Comparison of ENCODE assay signal across 12 cellular contexts in genomic region chr1:37926061-37926924, GRCh38. TPM values are rescaled to one million over a fixed set of nuclear protein-coding genes. Genes with fewer than 3 reads are reported as not detected.
A peak's percentile ranks its signal among the peaks of the same experiment; 100 is the strongest.
DNase-seq lines count a peak whose midpoint lies in the region; ATAC-seq and TF ChIP-seq lines count a peak whose summit lies in the region.
"Had no signal": no experiment of that assay in that cellular context is flagged by ENCODE, and none has a peak within 500 bp of the region (broad histone marks: within the 10 kb centered on the region; RNA-seq: fewer than 3 reads in every experiment).

No MANE protein-coding gene starts in this region.

- H3K27ac Mint-ChIP-seq in activated CD4-positive, alpha-beta T cell treated with anti-CD3 and anti-CD28 coated beads for 36 hours, result peak overlapping the region; percentile 23
- peak overlapping the region; percentile 88 for H3K27ac Mint-ChIP-seq in activated T-cell treated with anti-CD3 and anti-CD28 coated beads, Interleukin-2, amount 50 U/mL, for 72 hours
- no peak overlapping the region for H3K27ac Mint-ChIP-seq in WTC11

- WGBS in sigmoid colon, 2 donors, result 63 to 76% methylated on average over 13 of the region's 13 CpGs

- DNase-seq in activated CD4-positive, alpha-beta T cell treated with anti-CD3 and anti-CD28 coated beads for 36 hours, result peak; percentile 11
- no peak for DNase-seq in activated CD4-positive, alpha-beta T cell treated with anti-CD3 and anti-CD28 coated beads for 4 hours
- no peak for DNase-seq in activated T-cell treated with anti-CD3 and anti-CD28 coated beads, Interleukin-2, amount 50 U/mL, for 72 hours
- DNase-seq in sigmoid colon, result no peak
- no peak for DNase-seq in substantia nigra (lab: John Stamatoyannopoulos, UW)
- DNase-seq in WTC11 (ENCODE audit: low spot score), result no peak
- DNase-seq: aorta, IMR-90, transverse colon had no signal

- H3K9me3 Mint-ChIP-seq in activated CD4-positive, alpha-beta T cell treated with anti-CD3 and anti-CD28 coated beads for 36 hours (ENCODE audit: low read depth), result no peaks in the 10 kb centered on the region
- no peaks in the 10 kb centered on the region for H3K9me3 Mint-ChIP-seq in activated T-cell treated with anti-CD3 and anti-CD28 coated beads, Interleukin-2, amount 50 U/mL, for 72 hours
- H3K9me3 Mint-ChIP-seq in WTC11, result no peaks in the 10 kb centered on the region

- peaks cover 43% of the 10 kb centered on the region for H3K4me1 Mint-ChIP-seq in activated CD4-positive, alpha-beta T cell treated with anti-CD3 and anti-CD28 coated beads for 36 hours
- H3K4me1 Mint-ChIP-seq in activated T-cell treated with anti-CD3 and anti-CD28 coated beads, Interleukin-2, amount 50 U/mL, for 72 hours (ENCODE audit: low read depth), result peaks cover 52% of the 10 kb centered on the region
- H3K4me1 Mint-ChIP-seq in WTC11, result peaks cover 14% of the 10 kb centered on the region

- POLR2A ChIA-PET in activated CD4-positive, alpha-beta T cell treated with anti-CD3 and anti-CD28 coated beads for 36 hours (lab: Charles Lee), result no interaction called here
- POLR2A ChIA-PET in WTC11 (lab: Charles Lee), result no interaction called here

- peaks cover 10% of the 10 kb centered on the region for H3K36me3 Mint-ChIP-seq in activated CD4-positive, alpha-beta T cell treated with anti-CD3 and anti-CD28 coated beads for 36 hours (ENCODE audit: low read depth)
- peaks cover 9 to 20% of the 10 kb centered on the region in 2 donors for H3K36me3 Mint-ChIP-seq in activated T-cell treated with anti-CD3 and anti-CD28 coated beads, Interleukin-2, amount 50 U/mL, for 72 hours (ENCODE audit: insufficient read depth in 2 of 2)
- H3K36me3 Mint-ChIP-seq in WTC11, result no peaks in the 10 kb centered on the region

- TF ChIP-seq CTCF in sigmoid colon (IDR thresholded peaks at IDR 0.05) (no peak), WTC11 (IDR thresholded peaks at IDR 0.05) (no peak)

- peaks cover 0 to 22% (median 14%) of the 10 kb centered on the region in 4 donors for H3K4me1 ChIP-seq in sigmoid colon

- CTCF ChIA-PET in activated CD4-positive, alpha-beta T cell treated with anti-CD3 and anti-CD28 coated beads for 36 hours (lab: Charles Lee), result interaction anchor here (0.6 to 1.0 kb wide), 2 partner anchors 11 to 94 kb away, joined by 3 read pairs; no protein-coding TSS in a partner anchor
- CTCF ChIA-PET in WTC11 (lab: Charles Lee), result interaction anchor here (1.9 kb wide), 1 partner anchor 10 kb away, joined by 11 read pairs; no protein-coding TSS in a partner anchor

- intact Hi-C loops in activated CD4-positive, alpha-beta T cell treated with anti-CD3 and anti-CD28 coated beads for 36 hours (cut with DNase I, micrococcal nuclease), result loop anchor here in 1 of 2 experiments (5.0 kb wide), 1 partner anchor 51 kb away; no protein-coding TSS in a partner anchor
- intact Hi-C loops in sigmoid colon (cut with DNase I), result no loop called here

- no peak overlapping the region for H3K4me3 Mint-ChIP-seq in activated CD4-positive, alpha-beta T cell treated with anti-CD3 and anti-CD28 coated beads for 36 hours
- peak overlapping the region in 1 of 2 donors; percentile 44 for H3K4me3 Mint-ChIP-seq in activated T-cell treated with anti-CD3 and anti-CD28 coated beads, Interleukin-2, amount 50 U/mL, for 72 hours
- no peak overlapping the region for H3K4me3 Mint-ChIP-seq in WTC11

- H3K36me3 ChIP-seq in sigmoid colon, result peaks cover 0 to 11% (median 5%) of the 10 kb centered on the region in 4 donors
- H3K36me3 ChIP-seq: transverse colon had no signal

- H3K4me3 ChIP-seq in sigmoid colon, result no peak overlapping the region
- H3K4me3 ChIP-seq: SJSA1, transverse colon had no signal

- TF ChIP-seq POLR2A in sigmoid colon (IDR thresholded peaks at IDR 0.05), result no peak

- H3K27ac ChIP-seq in sigmoid colon (peak overlapping the region in 3 of 4 donors; percentile 27 to 32 (median 27)), substantia nigra (ENCODE audit: low read depth, low read length, poor library complexity, severe bottlenecking) (no peak overlapping the region)
- H3K27ac ChIP-seq: SJSA1 had no signal

- no peaks in the 10 kb centered on the region for H3K27me3 ChIP-seq in sigmoid colon
- H3K27me3 ChIP-seq: SJSA1, transverse colon had no signal

- H3K9me3 ChIP-seq in sigmoid colon, result no peaks in the 10 kb centered on the region
- H3K9me3 ChIP-seq: SJSA1, transverse colon had no signal

- no peak for ATAC-seq in activated CD4-positive, alpha-beta T cell treated with anti-CD3 and anti-CD28 coated beads for 36 hours
- ATAC-seq in HG02678 (IDR thresholded peaks at IDR 0.05; ENCODE audit: unreplicated experiment) (peak; percentile 46), GM21390 (IDR thresholded peaks at IDR 0.05; ENCODE audit: unreplicated experiment) (no peak), WTC11 (no peak)
- no peak for ATAC-seq in activated T-cell treated with anti-CD3 and anti-CD28 coated beads, Interleukin-2, amount 50 U/mL, for 72 hours (replicated peaks in 1 of 2)

- TF ChIP-seq EP300 in sigmoid colon (IDR thresholded peaks at IDR 0.05), result no peak

- no peaks in the 10 kb centered on the region for H3K27me3 Mint-ChIP-seq in activated CD4-positive, alpha-beta T cell treated with anti-CD3 and anti-CD28 coated beads for 36 hours
- no peaks in the 10 kb centered on the region for H3K27me3 Mint-ChIP-seq in activated T-cell treated with anti-CD3 and anti-CD28 coated beads, Interleukin-2, amount 50 U/mL, for 72 hours (ENCODE audit: low read depth)
- no peaks in the 10 kb centered on the region for H3K27me3 Mint-ChIP-seq in WTC11 (ENCODE audit: low read depth)

TF ChIP-seq in WTC11, 78 proteins besides CTCF, POLR2A, EP300 and RAD21:
- TF ChIP-seq, protein P1, sequence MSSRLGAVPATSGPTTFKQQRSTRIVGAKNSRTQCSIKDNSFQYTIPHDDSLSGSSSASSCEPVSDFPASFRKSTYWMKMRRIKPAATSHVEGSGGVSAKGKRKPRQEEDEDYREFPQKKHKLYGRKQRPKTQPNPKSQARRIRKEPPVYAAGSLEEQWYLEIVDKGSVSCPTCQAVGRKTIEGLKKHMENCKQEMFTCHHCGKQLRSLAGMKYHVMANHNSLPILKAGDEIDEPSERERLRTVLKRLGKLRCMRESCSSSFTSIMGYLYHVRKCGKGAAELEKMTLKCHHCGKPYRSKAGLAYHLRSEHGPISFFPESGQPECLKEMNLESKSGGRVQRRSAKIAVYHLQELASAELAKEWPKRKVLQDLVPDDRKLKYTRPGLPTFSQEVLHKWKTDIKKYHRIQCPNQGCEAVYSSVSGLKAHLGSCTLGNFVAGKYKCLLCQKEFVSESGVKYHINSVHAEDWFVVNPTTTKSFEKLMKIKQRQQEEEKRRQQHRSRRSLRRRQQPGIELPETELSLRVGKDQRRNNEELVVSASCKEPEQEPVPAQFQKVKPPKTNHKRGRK (CRISPR knock-in tag; IDR thresholded peaks at IDR 0.05; ENCODE audit: borderline replicate concordance), result no peak
- TF ChIP-seq JAZF1 (CRISPR knock-in tag; IDR thresholded peaks at IDR 0.05), result no peak

RNA-seq across cellular contexts. Expression of gene INPP5B, which starts 20.6 kb away (rescaled TPM):
- total RNA-seq in activated CD4-positive, alpha-beta T cell treated with anti-CD3 and anti-CD28 coated beads for 36 hours, result 10 to 100 TPM; 27.7 to 28.9 TPM
- total RNA-seq in activated T-cell treated with anti-CD3 and anti-CD28 coated beads, Interleukin-2, amount 50 U/mL, for 72 hours, result 10 to 100 TPM; 44.7 to 53.6 TPM
- total RNA-seq in sigmoid colon, result 10 to 100 TPM; 29.0 to 34.1 (median 31.7) TPM
- polyA plus RNA-seq in sigmoid colon, result 10 to 100 TPM in 1 of 3 donors, 1 to 10 TPM in 2; 5.1 to 18.3 (median 5.4) TPM
- 26.8 to 29.4 TPM (median 27.3 TPM) in 3 replicates for total RNA-seq in WTC11 (2021)
